ENCODE assay signal across 8 cellular contexts in the genomic region with DNA sequence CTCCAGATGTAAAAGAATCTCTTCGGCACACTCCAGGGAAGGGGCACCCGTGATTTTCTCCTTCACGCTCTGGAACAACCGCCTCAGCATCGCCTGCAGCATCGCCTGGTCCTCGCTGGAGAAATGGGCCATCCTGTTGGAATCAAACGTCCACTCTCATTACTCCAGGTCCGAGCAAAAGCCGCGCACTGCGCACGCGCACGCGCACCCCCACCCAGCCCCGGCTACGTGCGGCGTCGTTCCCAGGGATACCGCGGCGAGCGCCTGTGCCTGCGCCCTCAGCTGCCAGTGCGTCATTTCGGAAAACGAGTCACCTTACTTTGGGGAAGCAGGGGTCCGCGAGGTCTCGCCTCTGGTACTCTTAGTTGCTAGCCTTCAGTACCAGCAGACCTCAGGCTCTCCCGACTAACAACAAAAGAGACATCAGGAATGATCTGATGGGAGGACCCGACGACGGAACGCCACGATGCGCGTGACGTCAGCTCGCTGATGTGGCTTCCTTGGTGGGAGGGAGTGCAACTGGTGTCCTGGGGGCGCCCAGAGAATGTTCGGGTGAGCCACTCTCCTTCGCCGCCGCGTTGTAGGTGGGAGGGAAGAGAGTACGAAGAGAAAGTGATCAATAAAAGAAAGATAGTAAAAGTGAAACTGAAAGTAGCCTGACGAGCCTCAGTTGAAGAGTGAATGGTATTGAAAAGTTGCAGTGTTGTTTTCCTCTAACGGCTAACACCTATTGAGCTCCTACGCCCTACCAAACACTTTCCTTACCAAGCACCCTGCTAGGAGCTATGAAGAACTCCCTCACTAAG. TPM values are rescaled to one million over a fixed set of nuclear protein-coding genes. Genes with fewer than 3 reads are reported as not detected.
DNase-seq lines count a peak whose midpoint lies in the region; ATAC-seq and TF ChIP-seq lines count a peak whose summit lies in the region.

A gene with protein sequence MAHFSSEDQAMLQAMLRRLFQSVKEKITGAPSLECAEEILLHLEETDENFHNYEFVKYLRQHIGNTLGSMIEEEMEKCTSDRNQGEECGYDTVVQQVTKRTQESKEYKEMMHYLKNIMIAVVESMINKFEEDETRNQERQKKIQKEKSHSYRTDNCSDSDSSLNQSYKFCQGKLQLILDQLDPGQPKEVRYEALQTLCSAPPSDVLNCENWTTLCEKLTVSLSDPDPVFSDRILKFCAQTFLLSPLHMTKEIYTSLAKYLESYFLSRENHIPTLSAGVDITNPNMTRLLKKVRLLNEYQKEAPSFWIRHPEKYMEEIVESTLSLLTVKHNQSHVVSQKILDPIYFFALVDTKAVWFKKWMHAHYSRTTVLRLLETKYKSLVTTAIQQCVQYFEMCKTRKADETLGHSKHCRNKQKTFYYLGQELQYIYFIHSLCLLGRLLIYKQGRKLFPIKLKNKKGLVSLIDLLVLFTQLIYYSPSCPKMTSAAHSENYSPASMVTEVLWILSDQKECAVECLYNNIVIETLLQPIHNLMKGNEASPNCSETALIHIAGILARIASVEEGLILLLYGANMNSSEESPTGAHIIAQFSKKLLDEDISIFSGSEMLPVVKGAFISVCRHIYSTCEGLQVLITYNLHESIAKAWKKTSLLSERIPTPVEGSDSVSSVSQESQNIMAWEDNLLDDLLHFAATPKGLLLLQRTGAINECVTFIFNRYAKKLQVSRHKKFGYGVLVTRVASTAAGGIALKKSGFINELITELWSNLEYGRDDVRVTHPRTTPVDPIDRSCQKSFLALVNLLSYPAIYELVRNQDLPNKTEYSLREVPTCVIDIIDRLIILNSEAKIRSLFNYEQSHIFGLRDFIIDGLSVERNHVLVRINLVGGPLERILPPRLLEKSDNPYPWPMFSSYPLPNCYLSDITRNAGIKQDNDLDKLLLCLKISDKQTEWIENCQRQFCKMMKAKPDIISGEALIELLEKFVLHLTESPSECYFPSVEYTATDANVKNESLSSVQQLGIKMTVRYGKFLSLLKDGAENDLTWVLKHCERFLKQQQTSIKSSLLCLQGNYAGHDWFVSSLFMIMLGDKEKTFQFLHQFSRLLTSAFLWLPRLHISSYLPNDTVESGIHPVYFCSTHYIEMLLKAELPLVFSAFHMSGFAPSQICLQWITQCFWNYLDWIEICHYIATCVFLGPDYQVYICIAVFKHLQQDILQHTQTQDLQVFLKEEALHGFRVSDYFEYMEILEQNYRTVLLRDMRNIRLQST (minus strand): TSS at position 182 of the 806 bp plus-strand sequence. CDS start 50 bp downstream, at position 132.

- H3K27me3 ChIP-seq in CD4-positive, alpha-beta T cell (ENCODE audit: control insufficient read depth, insufficient read depth, low read length), result no peaks in the 10 kb centered on the region
- H3K27me3 ChIP-seq in duodenal mucosa (ENCODE audit: control insufficient read depth in 1 of 2, insufficient read depth in 2 of 2, low read length in 2 of 2) (no peaks in the 10 kb centered on the region), right lobe of liver (no peaks in the 10 kb centered on the region)

- no peaks in the 10 kb centered on the region for H3K27me3 Mint-ChIP-seq in CD4-positive, alpha-beta T cell
- no peaks in the 10 kb centered on the region for H3K27me3 Mint-ChIP-seq in activated CD4-positive, alpha-beta memory T cell treated with anti-CD3 and anti-CD28 coated beads for 36 hours

- no peak for TF ChIP-seq CTCF in CD4-positive, alpha-beta T cell (IDR thresholded peaks at IDR 0.05)
- no peak for TF ChIP-seq CTCF in right lobe of liver (IDR thresholded peaks at IDR 0.05)

- H3K4me3 ChIP-seq in duodenal mucosa (ENCODE audit: low read depth in 1 of 2, low read length in 2 of 2) (peak within 1 kb of the TSS; percentile 81 to 89), right lobe of liver (peak within 1 kb of the TSS; percentile 51 to 79 (median 68))

- TF ChIP-seq POLR2A in right lobe of liver (IDR thresholded peaks at IDR 0.05), result peak; percentile 47

- no peaks in the 10 kb centered on the region for H3K9me3 ChIP-seq in CD4-positive, alpha-beta T cell (ENCODE audit: control insufficient read depth, low read length)
- no peaks in the 10 kb centered on the region for H3K9me3 ChIP-seq in duodenal mucosa (ENCODE audit: control insufficient read depth in 1 of 2, low read length in 2 of 2)
- no peaks in the 10 kb centered on the region for H3K9me3 ChIP-seq in right lobe of liver

- H3K36me3 ChIP-seq in duodenal mucosa (ENCODE audit: control insufficient read depth in 1 of 2, insufficient read depth in 2 of 2, low read length in 2 of 2) (no peaks in the 10 kb centered on the region), right lobe of liver (no peaks in the 10 kb centered on the region)

- peak within 1 kb of the TSS; percentile 97 for H3K4me3 Mint-ChIP-seq in CD4-positive, alpha-beta T cell
- H3K4me3 Mint-ChIP-seq in activated CD4-positive, alpha-beta memory T cell treated with anti-CD3 and anti-CD28 coated beads for 36 hours, result peak within 1 kb of the TSS; percentile 92

- peak; percentile 73 to 88 (median 80) for DNase-seq in CD4-positive, alpha-beta T cell
- DNase-seq in NCI-H82 (lab: John Stamatoyannopoulos, UW) (peak; percentile 86), right lobe of liver (peak; percentile 95 to 96 (median 95))
- peak; percentile 92 for DNase-seq in activated CD4-positive, alpha-beta memory T cell treated with anti-CD3 and anti-CD28 coated beads for 36 hours
- DNase-seq in stimulated activated CD4-positive, alpha-beta T cell treated with anti-CD3 and anti-CD28 coated beads, Interleukin-4, amount 100 ng/mL, for 24 hours, result peak; percentile 88

- H3K4me1 ChIP-seq in duodenal mucosa (ENCODE audit: control insufficient read depth in 1 of 2, insufficient read depth in 2 of 2, low read length in 2 of 2) (peaks cover 0 to 8% of the 10 kb centered on the region in 2 donors), right lobe of liver (no peaks in the 10 kb centered on the region)

- peak within 1 kb of the TSS; percentile 94 for H3K27ac ChIP-seq in CD4-positive, alpha-beta T cell (ENCODE audit: low read depth, low read length)
- H3K27ac ChIP-seq in duodenal mucosa (ENCODE audit: low read depth, low read length), result peak within 1 kb of the TSS; percentile 97
- peak within 1 kb of the TSS; percentile 98 to 99 (median 99) for H3K27ac ChIP-seq in right lobe of liver

- peaks cover 44% of the 10 kb centered on the region for H3K4me1 Mint-ChIP-seq in CD4-positive, alpha-beta T cell (ENCODE audit: low read depth)
- peaks cover 19% of the 10 kb centered on the region for H3K4me1 Mint-ChIP-seq in activated CD4-positive, alpha-beta memory T cell treated with anti-CD3 and anti-CD28 coated beads for 36 hours (ENCODE audit: low read depth)

- H3K9ac ChIP-seq in duodenal mucosa (ENCODE audit: low read depth in 1 of 2, low read length in 2 of 2), result peak within 1 kb of the TSS; percentile 80 to 96

- H3K27ac Mint-ChIP-seq in CD4-positive, alpha-beta T cell, result peak within 1 kb of the TSS; percentile 98
- H3K27ac Mint-ChIP-seq in activated CD4-positive, alpha-beta memory T cell treated with anti-CD3 and anti-CD28 coated beads for 36 hours, result peak within 1 kb of the TSS; percentile 95

- POLR2A ChIA-PET in CD4-positive, alpha-beta T cell (lab: Charles Lee), result interaction anchor here (0.6 to 2.0 kb wide), 4 partner anchors 9 to 21 kb away, joined by 3 to 10 read pairs (median 4); no protein-coding TSS in a partner anchor
- POLR2A ChIA-PET in activated CD4-positive, alpha-beta memory T cell treated with anti-CD3 and anti-CD28 coated beads for 36 hours (lab: Charles Lee), result interaction anchor here (0.9 kb wide), 1 partner anchor 1984 kb away, joined by 3 read pairs; no protein-coding TSS in a partner anchor

- ATAC-seq in CD4-positive, alpha-beta T cell (ENCODE audit: poor library complexity), result peak; percentile 84
- ATAC-seq in GM19452 (IDR thresholded peaks at IDR 0.05; ENCODE audit: unreplicated experiment), result peak; percentile 96
- peak; percentile 85 for ATAC-seq in HG03575 (IDR thresholded peaks at IDR 0.05; ENCODE audit: extremely low read depth, insufficient number of reproducible peaks, low FRiP score, unreplicated experiment)
- peak; percentile 98 to 99 (median 99) for ATAC-seq in right lobe of liver

- under 1% methylated on average over 48 of the region's 52 CpGs for WGBS in right lobe of liver (ENCODE audit: insufficient coverage, low coverage, low lambda C conversion rate, missing lambda C conversion rate)

- H3K36me3 Mint-ChIP-seq in CD4-positive, alpha-beta T cell (ENCODE audit: low read depth), result peaks cover 14% of the 10 kb centered on the region
- no peaks in the 10 kb centered on the region for H3K36me3 Mint-ChIP-seq in activated CD4-positive, alpha-beta memory T cell treated with anti-CD3 and anti-CD28 coated beads for 36 hours

- intact Hi-C loops in CD4-positive, alpha-beta T cell (cut with DNase I, micrococcal nuclease), result loop anchor here in 1 of 2 experiments (10.0 kb wide), 3 partner anchors 1070 to 1990 kb away; a partner anchor contains a TSS
- intact Hi-C loops in activated CD4-positive, alpha-beta memory T cell treated with anti-CD3 and anti-CD28 coated beads for 36 hours (cut with micrococcal nuclease), result loop anchor here (1.0 to 10.0 kb wide), 4 partner anchors 13 to 1990 kb away; a partner anchor contains a TSS
- intact Hi-C loops in right lobe of liver (cut with DNase I), result no loop called here

- CTCF ChIA-PET in CD4-positive, alpha-beta T cell (lab: Charles Lee), result no interaction called here
- CTCF ChIA-PET in activated CD4-positive, alpha-beta memory T cell treated with anti-CD3 and anti-CD28 coated beads for 36 hours (lab: Charles Lee), result interaction anchor here (1.2 kb wide), 1 partner anchor 15 kb away, joined by 4 read pairs; no protein-coding TSS in a partner anchor

- H3K9me3 Mint-ChIP-seq in CD4-positive, alpha-beta T cell, result no peaks in the 10 kb centered on the region
- H3K9me3 Mint-ChIP-seq in activated CD4-positive, alpha-beta memory T cell treated with anti-CD3 and anti-CD28 coated beads for 36 hours, result no peaks in the 10 kb centered on the region

RNA-seq across cellular contexts. Expression of the gene that starts here (rescaled TPM):
- 1 to 10 TPM; 9.4 to 9.8 TPM for total RNA-seq in CD4-positive, alpha-beta T cell
- 1 to 10 TPM; 4.6 to 6.7 TPM for total RNA-seq in activated CD4-positive, alpha-beta memory T cell treated with anti-CD3 and anti-CD28 coated beads for 36 hours
- total RNA-seq in right lobe of liver, result 1 to 10 TPM in 5 of 6 experiments, under 1 TPM in 1; 0.65 to 2.3 (median 1.7) TPM

Comparison
In these comparisons a context has a peak if more than half of its experiments do, and no peak if none do; other contexts are left out.
1. Peak in every context shown above with its lines: DNase-seq, ATAC-seq, H3K4me3 ChIP-seq and H3K27ac ChIP-seq.